In the genomic region with DNA sequence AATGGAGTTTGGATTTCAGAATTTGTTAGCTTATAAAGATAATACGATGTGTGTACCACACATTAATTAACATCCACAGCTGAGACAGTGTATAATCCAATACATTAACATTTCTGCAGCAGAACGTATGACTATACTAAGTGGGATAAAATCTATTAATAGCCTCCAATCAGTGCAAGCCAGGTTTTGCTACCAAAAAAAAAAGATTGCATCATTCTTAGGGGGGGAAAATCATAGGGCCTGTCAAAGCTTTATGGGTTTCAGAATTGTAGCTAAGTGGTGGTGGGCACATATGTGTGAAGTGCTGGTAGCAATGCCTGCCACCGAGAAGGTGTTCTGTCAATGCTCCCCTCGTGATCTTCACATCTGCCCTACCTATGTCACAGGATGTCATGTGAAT, we compare ENCODE assay signal across 15 cellular contexts. TPM values are rescaled to one million over a fixed set of nuclear protein-coding genes. Genes with fewer than 3 reads are reported as not detected.
DNase-seq lines count a peak whose midpoint lies in the region; ATAC-seq, FAIRE-seq and TF ChIP-seq lines count a peak whose summit lies in the region.
"Had no signal": no experiment of that assay in that cellular context is flagged by ENCODE, and none has a peak within 500 bp of the region (broad histone marks: within the 10 kb centered on the region; RNA-seq: fewer than 3 reads in every experiment).

No MANE protein-coding gene starts in this region.

- no peak overlapping the region for H2BK15ac ChIP-seq in H1 (ENCODE audit: low read length)

- H4K91ac ChIP-seq in H1 (replicated peaks; ENCODE audit: insufficient read length, low read length): no peak overlapping the region

- no peak overlapping the region for H3K4me2 ChIP-seq in H1 (ENCODE audit: insufficient read depth in 1 of 2, low read depth in 2 of 2, low read length in 2 of 2)
- H3K4me2 ChIP-seq: BLaER1 treated with 17β-estradiol and CSF1 and Interleukin-3, amounts not matched to agents 10 nM and 100 nM had no signal

- no peaks in the 10 kb centered on the region for H3K27me3 Mint-ChIP-seq in activated T-cell treated with anti-CD3 and anti-CD28 coated beads, Interleukin-2, amount 50 U/mL, for 24 hours
- H3K27me3 Mint-ChIP-seq in activated T-cell treated with anti-CD3 and anti-CD28 coated beads, Interleukin-2, amount 50 U/mL, for 4 hours (ENCODE audit: low read depth): no peaks in the 10 kb centered on the region
- H3K27me3 Mint-ChIP-seq: CD4-positive, alpha-beta T cell had no signal

- no peak overlapping the region for H4K8ac ChIP-seq in H1 (ENCODE audit: extremely low read depth, insufficient read depth, low read length)

- no peak for ATAC-seq in activated T-cell treated with anti-CD3 and anti-CD28 coated beads, Interleukin-2, amount 50 U/mL, for 4 hours
- ATAC-seq in esophagus mucosa: no peak
- ATAC-seq in GM18867 (IDR thresholded peaks at IDR 0.05; ENCODE audit: unreplicated experiment): no peak

- H3K9me3 ChIP-seq in SK-N-MC (ENCODE audit: low read depth, low read length) (no peaks in the 10 kb centered on the region), H1 (ENCODE audit: insufficient read depth in 2 of 2, low read depth in 1 of 2, low read length in 1 of 2) (no peaks in the 10 kb centered on the region)
- H3K9me3 ChIP-seq: BLaER1 treated with 17β-estradiol and CSF1 and Interleukin-3, amounts not matched to agents 10 nM and 100 nM; Peyer's patch had no signal

- no peaks in the 10 kb centered on the region; the same call in 1 of the 2 replicates for H3K23me2 ChIP-seq in H1 (ENCODE audit: low read depth, low read length)

- no peaks in the 10 kb centered on the region for H3K79me2 ChIP-seq in H1 (ENCODE audit: control insufficient read depth in 1 of 2, insufficient read depth in 2 of 2, low read length in 2 of 2)

- no peak overlapping the region for H2BK120ac ChIP-seq in H1 (replicated peaks; ENCODE audit: low read depth, low read length)

- CTCF ChIA-PET in H1 (lab: Charles Lee; ENCODE audit: partially characterized antibody): interaction anchor here (0.6 to 18.3 kb wide), 28 partner anchors 9 to 580 kb away, joined by 3 to 509 read pairs (median 5); a partner anchor contains a TSS

- H3K27me3 ChIP-seq in H1 (replicated peaks in 1 of 4; ENCODE audit: control insufficient read depth in 3 of 4, extremely low read depth in 1 of 4, insufficient read depth in 3 of 4, low read length in 3 of 4): no peaks in the 10 kb centered on the region
- H3K27me3 ChIP-seq: BLaER1 treated with 17β-estradiol and CSF1 and Interleukin-3, amounts not matched to agents 10 nM and 100 nM; Peyer's patch had no signal

- no peak for DNase-seq in activated T-cell treated with anti-CD3 and anti-CD28 coated beads, Interleukin-2, amount 50 U/mL, for 24 hours
- DNase-seq in activated T-cell treated with anti-CD3 and anti-CD28 coated beads, Interleukin-2, amount 50 U/mL, for 4 hours: no peak
- no peak for DNase-seq in SK-N-MC (ENCODE audit: low read depth, low spot score)
- DNase-seq in H1 (ENCODE audit: low read depth in 1 of 2, low spot score in 2 of 2): no peak
- DNase-seq in KG1 (lab: John Stamatoyannopoulos, UW): no peak

- no peaks in the 10 kb centered on the region for H3K36me3 ChIP-seq in SK-N-MC (ENCODE audit: insufficient read depth, low read length)
- no peaks in the 10 kb centered on the region for H3K36me3 ChIP-seq in H1 (ENCODE audit: control insufficient read depth in 2 of 4, insufficient read depth in 4 of 4, low read length in 3 of 4)
- H3K36me3 ChIP-seq: Peyer's patch had no signal

- no peak for TF ChIP-seq POLR2A in H1 (IDR thresholded peaks at IDR 0.05; ENCODE audit: control extremely low read depth in 1 of 2, low read depth in 2 of 2, low read length in 2 of 2)

- no peak overlapping the region for H3K23ac ChIP-seq in H1 (ENCODE audit: insufficient read length)

- peak overlapping the region; percentile 68 for H3K27ac ChIP-seq in SK-N-MC
- H3K27ac ChIP-seq in H1 (ENCODE audit: low read depth, low read length): no peak overlapping the region
- H3K27ac ChIP-seq: BLaER1 treated with 17β-estradiol and CSF1 and Interleukin-3, amounts not matched to agents 10 nM and 100 nM; Peyer's patch had no signal

- H3K79me1 ChIP-seq in H1 (ENCODE audit: low read depth, low read length): no peaks in the 10 kb centered on the region

- peak overlapping the region; percentile 44; the same call in 1 of the 2 replicates for H2BK12ac ChIP-seq in H1 (ENCODE audit: low read depth, low read length)

- 0 out of 7 replicates have a peak, but pooled peaks cover 0 to 2% (median 0%) of the 10 kb centered on the region in 4 experiments for H3K4me1 ChIP-seq in H1 (replicated peaks in 1 of 4; ENCODE audit: control insufficient read depth in 3 of 4, insufficient read depth in 4 of 4, low read length in 3 of 4)

- no peaks in the 10 kb centered on the region for H3K9me3 Mint-ChIP-seq in activated T-cell treated with anti-CD3 and anti-CD28 coated beads, Interleukin-2, amount 50 U/mL, for 24 hours
- no peaks in the 10 kb centered on the region for H3K9me3 Mint-ChIP-seq in activated T-cell treated with anti-CD3 and anti-CD28 coated beads, Interleukin-2, amount 50 U/mL, for 4 hours
- H3K9me3 Mint-ChIP-seq: CD4-positive, alpha-beta T cell had no signal

- TF ChIP-seq CTCF in H1 (IDR thresholded peaks at IDR 0.05; ENCODE audit: control extremely low read depth in 1 of 3, insufficient read depth in 1 of 3, low read depth in 1 of 3, low read length in 3 of 3): no peak

- POLR2A ChIA-PET in H1 (lab: Charles Lee; ENCODE audit: partially characterized antibody): interaction anchor here (0.7 to 8.6 kb wide), 8 partner anchors 8 to 219 kb away, joined by 3 to 80 read pairs (median 3); a partner anchor contains a TSS

- no peak overlapping the region for H2AFZ ChIP-seq in H1 (ENCODE audit: low read length)

- no peak for TF ChIP-seq RAD21 in H1 (IDR thresholded peaks at IDR 0.05 in 1 of 2, conservative IDR thresholded peaks at IDR 0.05 in 1 of 2; ENCODE audit: low read depth in 2 of 2, low read length in 2 of 2)

- H3K9ac ChIP-seq in SK-N-MC (ENCODE audit: insufficient read length) (no peak overlapping the region), H1 (replicated peaks in 1 of 4; ENCODE audit: extremely low read depth in 1 of 4, low read depth in 3 of 4, low read length in 3 of 4) (no peak overlapping the region)
- H3K9ac ChIP-seq: BLaER1 treated with 17β-estradiol and CSF1 and Interleukin-3, amounts not matched to agents 10 nM and 100 nM had no signal

- no peak overlapping the region for H3K56ac ChIP-seq in H1 (replicated peaks; ENCODE audit: insufficient read length, low read depth, low read length)

- no peak overlapping the region for H3K4me3 Mint-ChIP-seq in activated T-cell treated with anti-CD3 and anti-CD28 coated beads, Interleukin-2, amount 50 U/mL, for 24 hours
- no peak overlapping the region for H3K4me3 Mint-ChIP-seq in activated T-cell treated with anti-CD3 and anti-CD28 coated beads, Interleukin-2, amount 50 U/mL, for 4 hours
- H3K4me3 Mint-ChIP-seq: CD4-positive, alpha-beta T cell had no signal

- WGBS in H1 (ENCODE audit: extremely low coverage in 1 of 2, insufficient coverage in 1 of 2, insufficient read length in 1 of 2, insufficient replicate concordance in 2 of 2, low coverage in 1 of 2, low lambda C conversion rate in 2 of 2, missing lambda C conversion rate in 1 of 2), 2 experiments: 87% methylated on average over 4 of the region's 4 CpGs; no CpG with 5 or more reads in 1 of the 2 experiments

- H2AK5ac ChIP-seq in H1 (ENCODE audit: low read depth, low read length): no peak overlapping the region

- H3K4me3 ChIP-seq in SK-N-MC (no peak overlapping the region; the same call in 1 of the 2 replicates), H1 (ENCODE audit: extremely low read depth in 1 of 4, insufficient read depth in 2 of 4, low read depth in 3 of 4, low read length in 4 of 4) (no peak overlapping the region)
- H3K4me3 ChIP-seq: BLaER1 treated with 17β-estradiol and CSF1 and Interleukin-3, amounts not matched to agents 10 nM and 100 nM; Peyer's patch had no signal

- no peak for TF ChIP-seq EP300 in H1 (IDR thresholded peaks at IDR 0.05; ENCODE audit: borderline replicate concordance in 1 of 2, low read depth in 2 of 2, low read length in 2 of 2)

- no peak overlapping the region for H2BK5ac ChIP-seq in H1 (ENCODE audit: low read depth, low read length)

- FAIRE-seq in H1 (lab: Jason Lieb, UNC): no peak
- FAIRE-seq: D721Med had no signal

- no peak overlapping the region for H4K5ac ChIP-seq in H1 (ENCODE audit: insufficient read length, low read depth, low read length)

- H3K4ac ChIP-seq in H1 (replicated peaks; ENCODE audit: insufficient read length, low read depth, low read length): no peak overlapping the region

- H3K18ac ChIP-seq in H1 (ENCODE audit: extremely low read depth, low read length): no peak overlapping the region

- H3K36me3 Mint-ChIP-seq in activated T-cell treated with anti-CD3 and anti-CD28 coated beads, Interleukin-2, amount 50 U/mL, for 24 hours (ENCODE audit: low read depth): no peaks in the 10 kb centered on the region
- H3K36me3 Mint-ChIP-seq in activated T-cell treated with anti-CD3 and anti-CD28 coated beads, Interleukin-2, amount 50 U/mL, for 4 hours (ENCODE audit: insufficient read depth): peaks cover 2% of the 10 kb centered on the region

- peaks cover 2% of the 10 kb centered on the region for H3K4me1 Mint-ChIP-seq in activated T-cell treated with anti-CD3 and anti-CD28 coated beads, Interleukin-2, amount 50 U/mL, for 24 hours (ENCODE audit: low read depth)
- H3K4me1 Mint-ChIP-seq in activated T-cell treated with anti-CD3 and anti-CD28 coated beads, Interleukin-2, amount 50 U/mL, for 4 hours (ENCODE audit: low read depth): peaks cover 3% of the 10 kb centered on the region

- no peak overlapping the region for H2BK20ac ChIP-seq in H1 (ENCODE audit: low read length)

- peak overlapping the region; percentile 17 for H3K27ac Mint-ChIP-seq in activated T-cell treated with anti-CD3 and anti-CD28 coated beads, Interleukin-2, amount 50 U/mL, for 24 hours
- H3K27ac Mint-ChIP-seq: CD4-positive, alpha-beta T cell had no signal

- no peaks in the 10 kb centered on the region for H4K20me1 ChIP-seq in H1 (replicated peaks in 1 of 2; ENCODE audit: control insufficient read depth in 1 of 2, insufficient read depth in 2 of 2, low read length in 2 of 2)
- H4K20me1 ChIP-seq: BLaER1 treated with 17β-estradiol and CSF1 and Interleukin-3, amounts not matched to agents 10 nM and 100 nM had no signal

- no peak overlapping the region for H3K14ac ChIP-seq in H1 (ENCODE audit: insufficient read length)

RNA-seq across cellular contexts. Expression of a gene that starts 15.8 kb away (rescaled TPM):
- total RNA-seq in activated T-cell treated with anti-CD3 and anti-CD28 coated beads, Interleukin-2, amount 50 U/mL, for 4 hours: under 1 TPM in 2 of 3 donors, not detected in 1; 0.13 to 0.35 TPM
- total RNA-seq in H1 (2021; fragmentation: NEBNext Ultra II Directional; extraction: Animal tissue kit (Norgen Biotek cat#: 25700)): not detected in 2 replicates
- polyA plus RNA-seq in H1 (2011; rRNA removed): 0.03 and 0.08 TPM in 2 replicates
- 0.05 TPM for polyA plus RNA-seq in H1 (2011; cell fraction: cytosol; rRNA removed)
- 0.19 TPM for polyA plus RNA-seq in H1 (2011; cell fraction: nucleus; rRNA removed)
- 0.08 to 0.29 TPM (median 0.16 TPM) in 4 replicates for polyA plus RNA-seq in H1 (2012, experiment 1 of 2)
- polyA plus RNA-seq in H1 (2012, experiment 2 of 2): not detected
- 0.02 TPM for polyA plus RNA-seq in H1 (2013, experiment 1 of 2)
- polyA plus RNA-seq in H1 (2013, experiment 2 of 2): 0.04 TPM
- 0.05 and 0.13 TPM in 2 replicates for polyA minus RNA-seq in H1 (2011; rRNA and poly(A)+ RNA removed)
- polyA minus RNA-seq in H1 (2011; cell fraction: cytosol; rRNA and poly(A)+ RNA removed): not detected
- 0.10 TPM for polyA minus RNA-seq in H1 (2011; cell fraction: nucleus; rRNA and poly(A)+ RNA removed)
- not detected for total RNA-seq in esophagus mucosa
- total RNA-seq: A172, G401, LHCN-M2, MCF 10A, Peyer's patch had no signal

RNA-seq across cellular contexts. Expression of a gene that starts 21.5 kb away (rescaled TPM):
- total RNA-seq in activated T-cell treated with anti-CD3 and anti-CD28 coated beads, Interleukin-2, amount 50 U/mL, for 4 hours: 100 to 1,000 TPM; 104 to 107 (median 106) TPM
- total RNA-seq in H1 (2021; fragmentation: NEBNext Ultra II Directional; extraction: Animal tissue kit (Norgen Biotek cat#: 25700)): 111 and 117 TPM in 2 replicates
- polyA plus RNA-seq in H1 (2011; rRNA removed): 96.5 and 120 TPM in 2 replicates
- polyA plus RNA-seq in H1 (2011; cell fraction: cytosol; rRNA removed): 151 TPM
- 173 TPM for polyA plus RNA-seq in H1 (2011; cell fraction: nucleus; rRNA removed)
- 81.2 to 99.3 TPM (median 96.1 TPM) in 4 replicates for polyA plus RNA-seq in H1 (2012, experiment 1 of 2)
- 66.6 TPM for polyA plus RNA-seq in H1 (2012, experiment 2 of 2)
- 49.9 TPM for polyA plus RNA-seq in H1 (2013, experiment 1 of 2)
- 48.6 TPM for polyA plus RNA-seq in H1 (2013, experiment 2 of 2)
- polyA minus RNA-seq in H1 (2011; rRNA and poly(A)+ RNA removed): 159 and 173 TPM in 2 replicates
- 73.1 TPM for polyA minus RNA-seq in H1 (2011; cell fraction: cytosol; rRNA and poly(A)+ RNA removed)
- 68.7 TPM for polyA minus RNA-seq in H1 (2011; cell fraction: nucleus; rRNA and poly(A)+ RNA removed)
- 75.7 TPM for total RNA-seq in esophagus mucosa
